ENCODE assay signal across 10 cellular contexts in genomic region chr3:100580147-100580546, GRCh38. TPM values are rescaled to one million over a fixed set of nuclear protein-coding genes. Genes with fewer than 3 reads are reported as not detected.
"Had no signal": no experiment of that assay in that cellular context is flagged by ENCODE, and none has a peak within 500 bp of the region (broad histone marks: within the 10 kb centered on the region; RNA-seq: fewer than 3 reads in every experiment).

No MANE protein-coding gene starts in this region.

- DNase-seq: GM23248, GOT3, H7, H9, HCEC 1CT, HFFc6 had no signal

- ATAC-seq: GM23338, HCT116 had no signal

RNA-seq across cellular contexts. Expression of gene ADGRG7, which starts 29.3 kb away (rescaled TPM):
- total RNA-seq: GM23248, GM23338, H1, H4, H7, H9, HFFc6 had no signal
